ENCODE assay signal across 29 cellular contexts in the genomic region with DNA sequence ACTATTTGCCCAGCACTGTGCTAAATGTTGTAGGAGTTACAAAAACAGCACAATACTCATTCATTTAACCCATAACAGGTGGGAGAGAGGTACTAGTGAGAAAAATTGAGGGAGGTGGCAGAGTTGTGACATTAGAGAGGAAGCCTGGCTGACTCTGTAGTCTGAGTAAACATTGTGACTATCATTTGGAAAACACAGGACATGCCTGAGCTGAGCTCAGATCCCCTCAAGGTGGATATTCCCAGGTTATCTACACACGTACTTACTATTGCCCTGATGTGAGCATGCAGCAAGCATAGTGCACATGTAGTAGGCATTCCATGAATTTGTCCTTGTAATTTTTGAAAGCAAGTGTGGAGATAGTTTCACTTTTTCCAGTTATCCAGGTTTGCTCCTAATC. TPM values are rescaled to one million over a fixed set of nuclear protein-coding genes. Genes with fewer than 3 reads are reported as not detected.
"Had no signal": no experiment of that assay in that cellular context is flagged by ENCODE, and none has a peak within 500 bp of the region (broad histone marks: within the 10 kb centered on the region; RNA-seq: fewer than 3 reads in every experiment).

No MANE protein-coding gene starts in this region.

- H3K9me3 ChIP-seq: left ventricle myocardium inferior, ovary, right atrium auricular region, right lobe of liver, tibial nerve, upper lobe of left lung, vagina had no signal

- H3K79me2 ChIP-seq: hepatocyte had no signal

- DNase-seq: islet precursor cell; kidney glomerular epithelial cell; left colon; left ventricle myocardium inferior; mesendoderm; naive B cell; ovary; right lobe of liver; stimulated activated CD4-positive, alpha-beta T cell treated with anti-CD3 and anti-CD28 coated beads, Interleukin-1b, Interleukin-23, amount 100 ng/mL, for 48 hours; stimulated activated CD4-positive, alpha-beta T cell treated with anti-CD3 and anti-CD28 coated beads, Interleukin-2, amount 100 ng/mL, for 48 hours; stimulated activated CD4-positive, alpha-beta T cell treated with anti-CD3 and anti-CD28 coated beads, Interleukin-4, amount 100 ng/mL, for 4 hours; stimulated activated CD8-positive, alpha-beta memory T cell treated with anti-CD3 and anti-CD28 coated beads, Interleukin-4, amount 100 ng/mL, for 48 hours; stimulated activated naive CD4-positive, alpha-beta T cell treated with Interleukin-2 at 50 U/mL for 16 hours; stimulated activated naive CD8-positive, alpha-beta T cell treated with anti-CD3 and anti-CD28 coated beads, Interleukin-15, amount 100 ng/mL, for 72 hours; substantia nigra; upper lobe of left lung had no signal

- H2AFZ ChIP-seq: hepatocyte had no signal

- H3K9me3 Mint-ChIP-seq: mesothelial cell of epicardium; natural killer cell treated with Interleukin-12 subunit alpha and Interleukin-12 subunit beta and Interleukin-15 and Interleukin-18, amount 100 ng/mL, for 72 hours; stimulated activated memory B cell treated with anti-CD40 and anti-IgM and Interleukin-4, amounts not matched to agents 10 μg/mL and 1 μg/mL and 100 μg/mL, for 72 hours; stimulated activated naive CD8-positive, alpha-beta T cell treated with anti-CD3 and anti-CD28 coated beads, Interleukin-15, amount 100 ng/mL, for 72 hours had no signal

- H3K4me2 ChIP-seq: hepatocyte, smooth muscle cell had no signal

- H3K36me3 Mint-ChIP-seq: mesothelial cell of epicardium; naive B cell; natural killer cell treated with Interleukin-12 subunit alpha and Interleukin-12 subunit beta and Interleukin-15 and Interleukin-18, amount 100 ng/mL, for 72 hours; stimulated activated memory B cell treated with anti-CD40 and anti-IgM and Interleukin-4, amounts not matched to agents 10 μg/mL and 1 μg/mL and 100 μg/mL, for 72 hours had no signal

- H3K4me1 ChIP-seq: left ventricle myocardium inferior, right atrium auricular region, right lobe of liver, tibial nerve, upper lobe of left lung, vagina had no signal

- H3K27me3 ChIP-seq: hepatocyte, ovary, right atrium auricular region, right lobe of liver, upper lobe of left lung, vagina had no signal

- H3K27ac Mint-ChIP-seq: mesothelial cell of epicardium; naive B cell; natural killer cell treated with Interleukin-12 subunit alpha and Interleukin-12 subunit beta and Interleukin-15 and Interleukin-18, amount 100 ng/mL, for 72 hours; progenitor cell of endocrine pancreas; stimulated activated memory B cell treated with anti-CD40 and anti-IgM and Interleukin-4, amounts not matched to agents 10 μg/mL and 1 μg/mL and 100 μg/mL, for 72 hours; stimulated activated naive CD8-positive, alpha-beta T cell treated with anti-CD3 and anti-CD28 coated beads, Interleukin-15, amount 100 ng/mL, for 72 hours had no signal

- H3K4me1 Mint-ChIP-seq: naive B cell; stimulated activated memory B cell treated with anti-CD40 and anti-IgM and Interleukin-4, amounts not matched to agents 10 μg/mL and 1 μg/mL and 100 μg/mL, for 72 hours; stimulated activated naive CD8-positive, alpha-beta T cell treated with anti-CD3 and anti-CD28 coated beads, Interleukin-15, amount 100 ng/mL, for 72 hours had no signal

- H3K36me3 ChIP-seq: left ventricle myocardium inferior, ovary, right atrium auricular region, right lobe of liver, tibial nerve, upper lobe of left lung, vagina had no signal

- H3K4me3 ChIP-seq: hepatocyte, left ventricle myocardium inferior, lung, ovary, right atrium auricular region, right lobe of liver, smooth muscle cell, tibial nerve, upper lobe of left lung, vagina had no signal

- H3K27ac ChIP-seq: hepatocyte, left ventricle myocardium inferior, ovary, right atrium auricular region, right lobe of liver, tibial nerve, upper lobe of left lung, vagina had no signal

- H3K4me3 Mint-ChIP-seq: mesothelial cell of epicardium; naive B cell; natural killer cell treated with Interleukin-12 subunit alpha and Interleukin-12 subunit beta and Interleukin-15 and Interleukin-18, amount 100 ng/mL, for 72 hours; stimulated activated memory B cell treated with anti-CD40 and anti-IgM and Interleukin-4, amounts not matched to agents 10 μg/mL and 1 μg/mL and 100 μg/mL, for 72 hours; stimulated activated naive CD8-positive, alpha-beta T cell treated with anti-CD3 and anti-CD28 coated beads, Interleukin-15, amount 100 ng/mL, for 72 hours had no signal

RNA-seq across cellular contexts. Expression of a gene that starts 10.9 kb away (rescaled TPM):
- total RNA-seq: left ventricle myocardium inferior; natural killer cell treated with Interleukin-12 subunit alpha and Interleukin-12 subunit beta and Interleukin-15 and Interleukin-18, amount 100 ng/mL, for 72 hours; omental fat pad; pulmonary artery endothelial cell; skeletal muscle tissue; vagina had no signal
- polyA plus RNA-seq: smooth muscle cell had no signal
